8 cellular contexts compared by ENCODE assay signal in genomic region chr12:89525002-89525823, GRCh38. TPM values are rescaled to one million over a fixed set of nuclear protein-coding genes. Genes with fewer than 3 reads are reported as not detected.
DNase-seq lines count a peak whose midpoint lies in the region; ATAC-seq, FAIRE-seq and TF ChIP-seq lines count a peak whose summit lies in the region.

No MANE protein-coding gene starts in this region.

- H3K27ac ChIP-seq in dorsolateral prefrontal cortex, result peak overlapping the region; percentile 86 to 99 (median 94)

- peaks cover 52% of the 10 kb centered on the region for H3K4me1 Mint-ChIP-seq in activated CD4-positive, alpha-beta T cell treated with anti-CD3 and anti-CD28 coated beads for 36 hours

- FAIRE-seq in GM12891 (lab: Jason Lieb, UNC), result no peak
- no peak for FAIRE-seq in H54 (lab: Jason Lieb, UNC)

- CTCF ChIA-PET in activated CD4-positive, alpha-beta T cell treated with anti-CD3 and anti-CD28 coated beads for 36 hours (lab: Charles Lee), result interaction anchor here (0.7 to 7.3 kb wide), 11 partner anchors 14 to 1294 kb away, joined by 3 to 45 read pairs (median 7); no protein-coding TSS in a partner anchor

- peak overlapping the region; percentile 67 to 99 (median 92) for H3K4me3 ChIP-seq in dorsolateral prefrontal cortex

- intact Hi-C loops in activated CD4-positive, alpha-beta T cell treated with anti-CD3 and anti-CD28 coated beads for 36 hours (cut with DNase I, micrococcal nuclease), result loop anchor here (1.0 to 5.0 kb wide), 6 partner anchors 172 to 1382 kb away; partner anchors contain the start of genes CEP290 (in 1 of the 2), DUSP6 (in 1 of the 2) and TMTC3 (in 1 of the 2)
- intact Hi-C loops in dorsolateral prefrontal cortex (cut with DNase I), result loop anchor here (1.0 to 10.0 kb wide), 7 partner anchors 54 to 1380 kb away; partner anchors contain the start of genes DUSP6 (in 2 of the 2), ATP2B1 (in 1 of the 2), CEP290 (in 1 of the 2) and TMTC3 (in 1 of the 2)

- peak overlapping the region; percentile 81 for H3K4me3 Mint-ChIP-seq in activated CD4-positive, alpha-beta T cell treated with anti-CD3 and anti-CD28 coated beads for 36 hours

- DNase-seq in GM12891 (ENCODE audit: insufficient read length, low spot score), result peak; percentile 25
- DNase-seq in H54 (ENCODE audit: insufficient read length, low spot score), result peak; percentile 27
- DNase-seq in activated CD4-positive, alpha-beta T cell treated with anti-CD3 and anti-CD28 coated beads for 36 hours, result peak; percentile 72
- peak in 8 of 10 donors; percentile 17 to 72 (median 38) for DNase-seq in dorsolateral prefrontal cortex
- peak; percentile 31 to 54 for DNase-seq in lung microvascular endothelial cell (ENCODE audit: low read depth in 2 of 2)
- peak; percentile 8 for DNase-seq in stimulated activated CD8-positive, alpha-beta memory T cell treated with anti-CD3 and anti-CD28 coated beads, Interleukin-12 subunit alpha, Interleukin-12 subunit beta, amount 100 ng/mL, for 24 hours (ENCODE audit: extremely low read depth)
- DNase-seq in AML-193 (lab: John Stamatoyannopoulos, UW), result no peak

- peaks cover 31% of the 10 kb centered on the region for H3K36me3 Mint-ChIP-seq in activated CD4-positive, alpha-beta T cell treated with anti-CD3 and anti-CD28 coated beads for 36 hours (ENCODE audit: low read depth)

- H3K9me3 Mint-ChIP-seq in activated CD4-positive, alpha-beta T cell treated with anti-CD3 and anti-CD28 coated beads for 36 hours (ENCODE audit: low read depth), result no peaks in the 10 kb centered on the region

- peak; percentile 24 for ATAC-seq in activated CD4-positive, alpha-beta T cell treated with anti-CD3 and anti-CD28 coated beads for 36 hours

- POLR2A ChIA-PET in activated CD4-positive, alpha-beta T cell treated with anti-CD3 and anti-CD28 coated beads for 36 hours (lab: Charles Lee), result interaction anchor here (0.6 to 2.9 kb wide), 5 partner anchors 31 to 506 kb away, joined by 3 to 9 read pairs (median 4); partner anchors contain the start of gene DUSP6

- no peaks in the 10 kb centered on the region for H3K27me3 Mint-ChIP-seq in activated CD4-positive, alpha-beta T cell treated with anti-CD3 and anti-CD28 coated beads for 36 hours

- TF ChIP-seq CTCF in LNCAP (IDR thresholded peaks at IDR 0.05) (peak; percentile 29; the same call in 1 of the 2 replicates), dorsolateral prefrontal cortex (IDR thresholded peaks at IDR 0.05 in 54 of 56, conservative IDR thresholded peaks at IDR 0.05 in 2 of 56; ENCODE audit: low read depth in 1 of 56, partially characterized antibody in 56 of 56) (peak in 8 of 56 donors; percentile 0 to 36 (median 11))

- H3K27me3 ChIP-seq in dorsolateral prefrontal cortex, result no peaks in the 10 kb centered on the region

- TF ChIP-seq POLR2A in GM12891 (IDR thresholded peaks at IDR 0.05; ENCODE audit: low read depth, low read length) (no peak), H54 (IDR thresholded peaks at IDR 0.05; ENCODE audit: low read depth, low read length) (no peak)

- peak overlapping the region; percentile 94 for H3K27ac Mint-ChIP-seq in activated CD4-positive, alpha-beta T cell treated with anti-CD3 and anti-CD28 coated beads for 36 hours

TF ChIP-seq in GM12891, 5 proteins besides CTCF, POLR2A, EP300 and RAD21:
- TF ChIP-seq TAF1 (IDR thresholded peaks at IDR 0.05; ENCODE audit: low read depth, low read length), result no peak
- TF ChIP-seq POU2F2 (IDR thresholded peaks at IDR 0.05; ENCODE audit: low read depth, low read length), result no peak
- TF ChIP-seq PAX5 (IDR thresholded peaks at IDR 0.05; ENCODE audit: insufficient read depth, low read length, severe bottlenecking), result no peak
- no peak for TF ChIP-seq SPI1 (IDR thresholded peaks at IDR 0.05; ENCODE audit: low read depth, low read length)
- no peak for TF ChIP-seq POLR2AphosphoS5 (IDR thresholded peaks at IDR 0.05; ENCODE audit: low read depth, low read length)

RNA-seq across cellular contexts. Expression of gene GALNT4, which starts 0.6 kb away (rescaled TPM):
- polyA plus RNA-seq in GM12891 (2012; ENCODE audit: low read depth, missing spikeins), result 0.78 TPM
- total RNA-seq in activated CD4-positive, alpha-beta T cell treated with anti-CD3 and anti-CD28 coated beads for 36 hours, result 1 to 10 TPM; 3.0 to 4.6 TPM
- total RNA-seq in dorsolateral prefrontal cortex, result 1 to 10 TPM; 1.1 to 6.8 (median 3.4) TPM
- total RNA-seq in lung microvascular endothelial cell, result 9.7 and 14.4 TPM in 2 replicates

RNA-seq across cellular contexts. Expression of gene POC1B, which starts 0.6 kb away (rescaled TPM):
- polyA plus RNA-seq in GM12891 (2012; ENCODE audit: low read depth, missing spikeins), result 6.2 TPM
- total RNA-seq in activated CD4-positive, alpha-beta T cell treated with anti-CD3 and anti-CD28 coated beads for 36 hours, result 10 to 100 TPM; 31.1 to 47.5 TPM
- total RNA-seq in dorsolateral prefrontal cortex, result 10 to 100 TPM; 16.8 to 60.1 (median 33.0) TPM
- total RNA-seq in lung microvascular endothelial cell, result 13.1 and 14.6 TPM in 2 replicates

Comparison
In these comparisons a context has a peak if more than half of its experiments do, and no peak if none do; other contexts are left out.
1. DNase-seq: peak in GM12891 (single experiment), H54 (single experiment), activated CD4-positive, alpha-beta T cell treated with anti-CD3 and anti-CD28 coated beads for 36 hours (single experiment), dorsolateral prefrontal cortex (8 of 10), lung microvascular endothelial cell (2 of 2) and stimulated activated CD8-positive, alpha-beta memory T cell treated with anti-CD3 and anti-CD28 coated beads, Interleukin-12 subunit alpha, Interleukin-12 subunit beta, amount 100 ng/mL, for 24 hours (single experiment); none in AML-193 (0 of 2).